ENCODE assay signal across 32 cellular contexts in genomic region chr16:59754854-59755253, GRCh38.
"Had no signal": no experiment of that assay in that cellular context is flagged by ENCODE, and none has a peak within 500 bp of the region (broad histone marks: within the 10 kb centered on the region; RNA-seq: fewer than 3 reads in every experiment).

No MANE protein-coding gene starts in this region.

- H3K27ac ChIP-seq: neural progenitor cell, neutrophil, pancreas, prostate gland, skin epidermis, spleen, suprapubic skin, thoracic aorta, thyroid gland, tibial nerve, upper lobe of left lung, vagina had no signal

- H2AFZ ChIP-seq: neural progenitor cell had no signal

- ATAC-seq: naive thymus-derived CD4-positive, alpha-beta T cell; natural killer cell; pancreas; right cardiac atrium; sciatic nerve; stimulated activated memory B cell treated with anti-CD40 and anti-IgM and Interleukin-4, amounts not matched to agents 10 μg/mL and 1 μg/mL and 100 μg/mL, for 72 hours; stimulated activated naive CD8-positive, alpha-beta T cell treated with anti-CD3 and anti-CD28 coated beads, Interleukin-15, amount 100 ng/mL, for 72 hours; stimulated activated naive CD8-positive, alpha-beta T cell treated with anti-CD3 and anti-CD28 coated beads, Interleukin-15, Interleukin-2, amounts not matched to agents 100 U/mL and 50 U/mL, for 24 hours had no signal

- H3K36me3 ChIP-seq: neural progenitor cell, neutrophil, pancreas, prostate gland, spleen, suprapubic skin, thoracic aorta, thyroid gland, tibial nerve, upper lobe of left lung, vagina had no signal

- H3K4me3 ChIP-seq: neural progenitor cell, pancreas, prostate gland, skin epidermis, smooth muscle cell, spleen, suprapubic skin, thoracic aorta, thyroid gland, tibial nerve, upper lobe of left lung, vagina had no signal

- H3K4me3 Mint-ChIP-seq: naive thymus-derived CD4-positive, alpha-beta T cell; natural killer cell; nephron; neural progenitor cell; stimulated activated memory B cell treated with anti-CD40 and anti-IgM and Interleukin-4, amounts not matched to agents 10 μg/mL and 1 μg/mL and 100 μg/mL, for 72 hours; stimulated activated naive CD8-positive, alpha-beta T cell treated with anti-CD3 and anti-CD28 coated beads, Interleukin-15, amount 100 ng/mL, for 72 hours had no signal

- H3K4me1 ChIP-seq: neural progenitor cell, pancreas, prostate gland, spleen, suprapubic skin, thyroid gland, upper lobe of left lung, vagina had no signal

- H3K9me3 ChIP-seq: neutrophil, pancreas, prostate gland, thoracic aorta, thyroid gland, tibial nerve, vagina had no signal

- H3K9ac ChIP-seq: neural progenitor cell had no signal

- H3K4me1 Mint-ChIP-seq: naive thymus-derived CD4-positive, alpha-beta T cell; natural killer cell; nephron; neural progenitor cell; stimulated activated memory B cell treated with anti-CD40 and anti-IgM and Interleukin-4, amounts not matched to agents 10 μg/mL and 1 μg/mL and 100 μg/mL, for 72 hours; stimulated activated naive CD8-positive, alpha-beta T cell treated with anti-CD3 and anti-CD28 coated beads, Interleukin-15, amount 100 ng/mL, for 72 hours had no signal

- FAIRE-seq: pancreas, urothelium cell line had no signal

- H3K4me2 ChIP-seq: neural progenitor cell, smooth muscle cell had no signal

- H3K27me3 ChIP-seq: neural progenitor cell, neutrophil, pancreas, spleen, suprapubic skin, thyroid gland, tibial nerve, upper lobe of left lung, vagina had no signal

- H3K36me3 Mint-ChIP-seq: naive thymus-derived CD4-positive, alpha-beta T cell; natural killer cell; neural progenitor cell; stimulated activated memory B cell treated with anti-CD40 and anti-IgM and Interleukin-4, amounts not matched to agents 10 μg/mL and 1 μg/mL and 100 μg/mL, for 72 hours had no signal

- H3K27ac Mint-ChIP-seq: naive thymus-derived CD4-positive, alpha-beta T cell; natural killer cell; nephron; neural progenitor cell; stimulated activated memory B cell treated with anti-CD40 and anti-IgM and Interleukin-4, amounts not matched to agents 10 μg/mL and 1 μg/mL and 100 μg/mL, for 72 hours; stimulated activated naive CD8-positive, alpha-beta T cell treated with anti-CD3 and anti-CD28 coated beads, Interleukin-15, amount 100 ng/mL, for 72 hours had no signal

- DNase-seq: naive thymus-derived CD4-positive, alpha-beta T cell; natural killer cell; nucleus accumbens; retina; spleen; stimulated activated CD4-positive, alpha-beta T cell treated with anti-CD3 and anti-CD28 coated beads, Interleukin-12 subunit alpha, Interleukin-12 subunit beta, amount 100 ng/mL, for 4 hours; stimulated activated CD4-positive, alpha-beta T cell treated with anti-CD3 and anti-CD28 coated beads, Interleukin-1b, Interleukin-23, amount 100 ng/mL, for 48 hours; stimulated activated CD4-positive, alpha-beta T cell treated with anti-CD3 and anti-CD28 coated beads, Interleukin-4, amount 100 ng/mL, for 1 hour; stimulated activated CD4-positive, alpha-beta T cell treated with anti-CD3 and anti-CD28 coated beads, Interleukin-4, amount 100 ng/mL, for 4 hours; stimulated activated CD8-positive, alpha-beta memory T cell treated with anti-CD3 and anti-CD28 coated beads, Interleukin-4, amount 100 ng/mL, for 48 hours; stimulated activated naive CD4-positive, alpha-beta T cell; stimulated activated naive CD8-positive, alpha-beta T cell treated with anti-CD3 and anti-CD28 coated beads, Interleukin-15, amount 100 ng/mL, for 72 hours; stimulated activated naive CD8-positive, alpha-beta T cell treated with anti-CD3 and anti-CD28 coated beads, Interleukin-15, Interleukin-2, amounts not matched to agents 100 U/mL and 50 U/mL, for 24 hours; substantia nigra; thyroid gland; trophoblast cell had no signal

- H3K27me3 Mint-ChIP-seq: naive thymus-derived CD4-positive, alpha-beta T cell; stimulated activated memory B cell treated with anti-CD40 and anti-IgM and Interleukin-4, amounts not matched to agents 10 μg/mL and 1 μg/mL and 100 μg/mL, for 72 hours; stimulated activated naive CD8-positive, alpha-beta T cell treated with anti-CD3 and anti-CD28 coated beads, Interleukin-15, amount 100 ng/mL, for 72 hours had no signal
